1 cellular context compared by ENCODE assay signal in genomic region chr5:106331415-106331814, GRCh38.
TF ChIP-seq lines count a peak whose summit lies in the region.

No MANE protein-coding gene starts in this region.

TF ChIP-seq in SK-N-SH, 30 proteins besides CTCF, POLR2A, EP300 and RAD21 (continued from another document):
- peak; percentile 85; the same call in 1 of the 2 replicates for TF ChIP-seq ZBTB33 (IDR thresholded peaks at IDR 0.05; ENCODE audit: borderline replicate concordance, low read depth)
- peak; percentile 62; the same call in 1 of the 2 replicates for TF ChIP-seq MAX (IDR thresholded peaks at IDR 0.05; ENCODE audit: low read depth)
- TF ChIP-seq USF1 (IDR thresholded peaks at IDR 0.05; ENCODE audit: borderline replicate concordance, low read depth) = no peak
- TF ChIP-seq YY1 (IDR thresholded peaks at IDR 0.05; ENCODE audit: low read depth) = peak; percentile 57; the same call in 1 of the 2 replicates
- TF ChIP-seq GATA2 (CRISPR knock-in tag; IDR thresholded peaks at IDR 0.05) = no peak
- peak; percentile 71; the same call in 1 of the 2 replicates for TF ChIP-seq RXRA (IDR thresholded peaks at IDR 0.05; ENCODE audit: borderline replicate concordance, low read depth)
- no peak for TF ChIP-seq NRF1 (IDR thresholded peaks at IDR 0.05; ENCODE audit: low read depth, low read length)
- TF ChIP-seq EZH2phosphoT487 (IDR thresholded peaks at IDR 0.05; ENCODE audit: borderline replicate concordance, low read depth) = no peak
- no peak for TF ChIP-seq IRF3 (IDR thresholded peaks at IDR 0.05; ENCODE audit: low read depth, low read length)
- TF ChIP-seq SIN3A (IDR thresholded peaks at IDR 0.05; ENCODE audit: borderline replicate concordance, low read depth, low read length) = no peak
- peak; percentile 69; the same call in 1 of the 2 replicates for TF ChIP-seq TEAD4 (IDR thresholded peaks at IDR 0.05; ENCODE audit: borderline replicate concordance, insufficient read depth)
- TF ChIP-seq TAF1 (IDR thresholded peaks at IDR 0.05; ENCODE audit: borderline replicate concordance, low read depth, low read length) = 0 out of 2 replicates have a peak, but pooled peaks have one; percentile 25
- TF ChIP-seq NFIC (IDR thresholded peaks at IDR 0.05; ENCODE audit: borderline replicate concordance) = peak; percentile 64; the same call in 1 of the 2 replicates
- TF ChIP-seq FOSL2 (IDR thresholded peaks at IDR 0.05; ENCODE audit: borderline replicate concordance, low read depth) = peak; percentile 85; the same call in 1 of the 2 replicates
- no peak for TF ChIP-seq GABPA (IDR thresholded peaks at IDR 0.05; ENCODE audit: low read depth)
- no peak for TF ChIP-seq CHD2 (IDR thresholded peaks at IDR 0.05; ENCODE audit: low read length, partially characterized antibody)
- TF ChIP-seq POLR2AphosphoS5 (IDR thresholded peaks at IDR 0.05; ENCODE audit: low read depth, low read length) = peak; percentile 89
- TF ChIP-seq FOXJ3 (CRISPR knock-in tag; IDR thresholded peaks at IDR 0.05) = no peak
- no peak for TF ChIP-seq MXI1 (IDR thresholded peaks at IDR 0.05; ENCODE audit: low read depth, low read length)
